Comparison of ENCODE assay signal across 11 cellular contexts in genomic region chr12:121241203-121241970, GRCh38. TPM values are rescaled to one million over a fixed set of nuclear protein-coding genes. Genes with fewer than 3 reads are reported as not detected.
DNase-seq lines count a peak whose midpoint lies in the region; FAIRE-seq lines count a peak whose summit lies in the region.
"Had no signal": no experiment of that assay in that cellular context is flagged by ENCODE, and none has a peak within 500 bp of the region (broad histone marks: within the 10 kb centered on the region; RNA-seq: fewer than 3 reads in every experiment).

No MANE protein-coding gene starts in this region.

- H3K23ac ChIP-seq in trophoblast cell (ENCODE audit: low read length), result no peak overlapping the region

- H2BK12ac ChIP-seq in trophoblast cell (ENCODE audit: low read length), result no peak overlapping the region

- H3K9ac ChIP-seq in BLaER1 treated with 17β-estradiol and CSF1 and Interleukin-3, amounts not matched to agents 10 nM and 100 nM, result peak overlapping the region in 9 of 11 experiments; percentile 4 to 39 (median 22); a peak in 8 of 22 replicates
- H3K9ac ChIP-seq in trophoblast cell (ENCODE audit: low read length), result no peak overlapping the region

- H4K20me1 ChIP-seq in BLaER1 treated with 17β-estradiol and CSF1 and Interleukin-3, amounts not matched to agents 10 nM and 100 nM, result peaks cover 0 to 42% (median 0%) of the 10 kb centered on the region in 11 experiments; a peak in 5 of 22 replicates

- H4K8ac ChIP-seq in trophoblast cell (ENCODE audit: low read depth, low read length), result no peak overlapping the region

- no CpG with 5 or more reads among the region's 15 CpGs for WGBS in trophoblast cell (ENCODE audit: extremely low coverage, insufficient coverage, insufficient read length)

- no peak overlapping the region for H2AFZ ChIP-seq in trophoblast cell (ENCODE audit: insufficient read depth, low read length, poor library complexity)

- peak overlapping the region in 9 of 11 experiments; percentile 0 to 82 (median 73); a peak in 14 of 22 replicates for H3K27ac ChIP-seq in BLaER1 treated with 17β-estradiol and CSF1 and Interleukin-3, amounts not matched to agents 10 nM and 100 nM
- no peak overlapping the region for H3K27ac ChIP-seq in trophoblast cell (ENCODE audit: low read depth, low read length)
- H3K27ac ChIP-seq: psoas muscle had no signal

- no peaks in the 10 kb centered on the region for H3K9me3 ChIP-seq in BLaER1 treated with 17β-estradiol and CSF1 and Interleukin-3, amounts not matched to agents 10 nM and 100 nM (replicated peaks in 1 of 11)
- H3K9me3 ChIP-seq in trophoblast cell (ENCODE audit: insufficient read depth, low read depth, low read length), result peaks cover 2% of the 10 kb centered on the region
- H3K9me3 ChIP-seq: psoas muscle had no signal

- peaks cover 41 to 61% (median 43%) of the 10 kb centered on the region in 10 experiments for H3K4me1 ChIP-seq in BLaER1 treated with 17β-estradiol and CSF1 and Interleukin-3, amounts not matched to agents 10 nM and 100 nM
- peaks cover 2 to 5% of the 10 kb centered on the region in 2 experiments for H3K4me1 ChIP-seq in trophoblast cell (ENCODE audit: control insufficient read depth in 1 of 2, insufficient read depth in 2 of 2, low read length in 2 of 2)
- H3K4me1 ChIP-seq: psoas muscle had no signal

- no peaks in the 10 kb centered on the region for H3K79me1 ChIP-seq in trophoblast cell (ENCODE audit: low read length)

- peak overlapping the region; percentile 48 to 88 (median 76) for H3K4me2 ChIP-seq in BLaER1 treated with 17β-estradiol and CSF1 and Interleukin-3, amounts not matched to agents 10 nM and 100 nM
- H3K4me2 ChIP-seq in trophoblast cell (ENCODE audit: low read length), result no peak overlapping the region

- peak; percentile 45 for DNase-seq in KBM-7
- no peak for DNase-seq in trophoblast cell
- DNase-seq in GF-D8 (lab: John Stamatoyannopoulos, UW), result no peak
- DNase-seq in RCC 7860 (ENCODE audit: low spot score), result no peak
- DNase-seq in hypothalamus (lab: John Stamatoyannopoulos, UW), result no peak
- DNase-seq in stimulated activated naive CD4-positive, alpha-beta T cell treated with Interleukin-2 at 50 U/mL for 16 hours (lab: John Stamatoyannopoulos, UW), result no peak
- DNase-seq: glutamatergic neuron, NCI-H2029 treated with DMSO at 0.1 percent for 48 hours had no signal

- no peak overlapping the region for H4K91ac ChIP-seq in trophoblast cell (ENCODE audit: low read depth, low read length)

- peaks cover 74% of the 10 kb centered on the region for H3K36me3 Mint-ChIP-seq in dendritic cell treated with granulocyte-macrophage colony-stimulating factor and Interleukin-4, amounts not matched to agents 40 ng/mL and 50 ng/mL, for 4 days (ENCODE audit: low read depth)

- H3K18ac ChIP-seq in trophoblast cell (ENCODE audit: low read length), result no peak overlapping the region

- H2AK5ac ChIP-seq in trophoblast cell (ENCODE audit: low read length), result no peak overlapping the region

- H3K4me3 ChIP-seq in BLaER1 treated with 17β-estradiol and CSF1 and Interleukin-3, amounts not matched to agents 10 nM and 100 nM, result no peak overlapping the region
- H3K4me3 ChIP-seq in trophoblast cell (ENCODE audit: low read depth, low read length), result peak overlapping the region; percentile 2

- H3K4me3 Mint-ChIP-seq in dendritic cell treated with granulocyte-macrophage colony-stimulating factor and Interleukin-4, amounts not matched to agents 40 ng/mL and 50 ng/mL, for 4 days, result peak overlapping the region; percentile 49

- H3K9me3 Mint-ChIP-seq in dendritic cell treated with granulocyte-macrophage colony-stimulating factor and Interleukin-4, amounts not matched to agents 40 ng/mL and 50 ng/mL, for 4 days, result no peaks in the 10 kb centered on the region

- H3K14ac ChIP-seq in trophoblast cell (ENCODE audit: low read length), result no peak overlapping the region

- peaks cover 50 to 96% (median 82%) of the 10 kb centered on the region in 11 experiments for H3K36me3 ChIP-seq in BLaER1 treated with 17β-estradiol and CSF1 and Interleukin-3, amounts not matched to agents 10 nM and 100 nM
- peaks cover 21 to 36% of the 10 kb centered on the region in 2 experiments for H3K36me3 ChIP-seq in trophoblast cell (ENCODE audit: control insufficient read depth in 1 of 2, insufficient read depth in 2 of 2, low read length in 2 of 2)

- peaks cover 46% of the 10 kb centered on the region for H3K4me1 Mint-ChIP-seq in dendritic cell treated with granulocyte-macrophage colony-stimulating factor and Interleukin-4, amounts not matched to agents 40 ng/mL and 50 ng/mL, for 4 days (ENCODE audit: low read depth)

- no peaks in the 10 kb centered on the region for H3K27me3 ChIP-seq in BLaER1 treated with 17β-estradiol and CSF1 and Interleukin-3, amounts not matched to agents 10 nM and 100 nM
- H3K27me3 ChIP-seq in trophoblast cell (ENCODE audit: insufficient read depth, low read length), result no peaks in the 10 kb centered on the region

- H3K27me3 Mint-ChIP-seq in dendritic cell treated with granulocyte-macrophage colony-stimulating factor and Interleukin-4, amounts not matched to agents 40 ng/mL and 50 ng/mL, for 4 days, result no peaks in the 10 kb centered on the region

- intact Hi-C loops in dendritic cell treated with granulocyte-macrophage colony-stimulating factor and Interleukin-4, amounts not matched to agents 40 ng/mL and 50 ng/mL, for 4 days (cut with micrococcal nuclease), result no loop called here

- peak overlapping the region; percentile 75 for H3K27ac Mint-ChIP-seq in dendritic cell treated with granulocyte-macrophage colony-stimulating factor and Interleukin-4, amounts not matched to agents 40 ng/mL and 50 ng/mL, for 4 days

- H3K79me2 ChIP-seq in trophoblast cell (ENCODE audit: control insufficient read depth, insufficient read depth, low read length, poor library complexity), result no peaks in the 10 kb centered on the region

- H2BK120ac ChIP-seq in trophoblast cell (ENCODE audit: insufficient read depth, low read length, poor library complexity), result no peak overlapping the region

- no peak overlapping the region for H2BK5ac ChIP-seq in trophoblast cell (ENCODE audit: low read depth, low read length, poor library complexity)

- no peak overlapping the region for H4K12ac ChIP-seq in trophoblast cell (ENCODE audit: low read depth, low read length)

- no peak for FAIRE-seq in RCC 7860 (lab: Jason Lieb, UNC)

- in situ Hi-C loops in KBM-7 (cut with MboI; ENCODE audit: low pct_unique_long_range_greater_than_20kb, low sequenced_read_pairs), result no loop called here

- no peak overlapping the region for H3K4ac ChIP-seq in trophoblast cell (ENCODE audit: low read depth, low read length)

RNA-seq across cellular contexts. Expression of gene P2RX4, which starts 31.5 kb away (rescaled TPM):
- 17.7 and 18.6 TPM in 2 replicates for polyA plus RNA-seq in trophoblast cell (2013)

RNA-seq across cellular contexts. Expression of gene CAMKK2, which starts 55.1 kb away (rescaled TPM):
- polyA plus RNA-seq in trophoblast cell (2013), result 10.5 and 11.5 TPM in 2 replicates
